ENCODE assay signal across 25 cellular contexts in genomic region chr13:108705031-108705430, GRCh38.
DNase-seq lines count a peak whose midpoint lies in the region; ATAC-seq, FAIRE-seq and TF ChIP-seq lines count a peak whose summit lies in the region.
"Had no signal": no experiment of that assay in that cellular context is flagged by ENCODE, and none has a peak within 500 bp of the region (broad histone marks: within the 10 kb centered on the region; RNA-seq: fewer than 3 reads in every experiment).

No MANE protein-coding gene starts in this region.

- no peaks in the 10 kb centered on the region for H4K20me1 ChIP-seq in PC-3 (ENCODE audit: low read length)

- H3K79me2 ChIP-seq in PC-3 (ENCODE audit: low read length) = no peaks in the 10 kb centered on the region

- no peak for ATAC-seq in PC-3
- ATAC-seq: GM12878 had no signal

- no peaks in the 10 kb centered on the region for H3K9me3 ChIP-seq in PC-3 (ENCODE audit: low read length)
- H3K9me3 ChIP-seq: BE2C had no signal

- no peaks in the 10 kb centered on the region for H3K36me3 Mint-ChIP-seq in Calu3 (ENCODE audit: insufficient read depth, unreplicated experiment)
- H3K36me3 Mint-ChIP-seq: CD14-positive monocyte had no signal

- peaks cover 18% of the 10 kb centered on the region for H3K4me1 Mint-ChIP-seq in Calu3 (ENCODE audit: low read depth, unreplicated experiment)
- H3K4me1 Mint-ChIP-seq: CD14-positive monocyte had no signal

- FAIRE-seq in HTR-8/SVneo (lab: Jason Lieb, UNC) = no peak
- FAIRE-seq: GM12878, H1 had no signal

- H3K4me2 ChIP-seq in PC-3 (ENCODE audit: low read length) = no peak overlapping the region

- H3K27me3 ChIP-seq in PC-3 (ENCODE audit: low read length) (peaks cover 5% of the 10 kb centered on the region; the same call in 1 of the 2 replicates), kidney epithelial cell (ENCODE audit: control insufficient read depth, insufficient read depth, low read length) (no peaks in the 10 kb centered on the region)

- peak; percentile 2 for DNase-seq in Calu3
- peak; percentile 16 for DNase-seq in PC-3
- DNase-seq in kidney epithelial cell (ENCODE audit: low read depth) = peak; percentile 7
- peak; percentile 4 for DNase-seq in renal cortical epithelial cell (ENCODE audit: low read depth)
- DNase-seq in HTR-8/SVneo (ENCODE audit: insufficient read length, low spot score) = no peak
- DNase-seq in stimulated activated naive CD4-positive, alpha-beta T cell (lab: John Stamatoyannopoulos, UW) = no peak
- DNase-seq in NCI-H2227 (lab: John Stamatoyannopoulos, UW; ENCODE audit: unreplicated experiment) = no peak
- DNase-seq: ACHN, BE2C, DMS79, EL, GDM1, HCEC 1CT, NCI-H1092, NCI-H1436, NCI-H187, NCI-H2107, NCI-H446 treated with DMSO at 0.1 percent for 48 hours, NCI-H526, NCI-H82, SHP77 had no signal

- H2AFZ ChIP-seq in PC-3 (ENCODE audit: low read length) = no peak overlapping the region

- H3F3A ChIP-seq in PC-3 (ENCODE audit: low read length, unreplicated experiment) = no peaks in the 10 kb centered on the region

- peak overlapping the region; percentile 75 for H3K27ac Mint-ChIP-seq in Calu3 (ENCODE audit: unreplicated experiment)
- H3K27ac Mint-ChIP-seq: CD14-positive monocyte had no signal

- no peaks in the 10 kb centered on the region for H3K9me3 Mint-ChIP-seq in Calu3 (ENCODE audit: low read depth, unreplicated experiment)

- POLR2A ChIA-PET in PC-3 (lab: Charles Lee; ENCODE audit: unreplicated experiment) = no interaction called here

- H3K4me1 ChIP-seq in PC-3 (ENCODE audit: insufficient read depth, low read length) = peaks cover 8% of the 10 kb centered on the region
- H3K4me1 ChIP-seq: BE2C had no signal

- BruUV-seq in Calu3 (replicated peaks; lab: Mats Ljungman, UMichigan) (no TSS peak), PC-3 (replicated peaks; lab: Mats Ljungman, UMichigan) (no TSS peak)

- no peak overlapping the region for H3K9ac ChIP-seq in PC-3 (ENCODE audit: low read length)

- intact Hi-C loops in Calu3 (cut with micrococcal nuclease; ENCODE audit: unreplicated experiment) = no loop called here
- intact Hi-C loops in PC-3 (cut with micrococcal nuclease) = no loop called here

- TF ChIP-seq CTCF in Calu3 (IDR thresholded peaks at IDR 0.05; ENCODE audit: unreplicated experiment) (no peak), PC-3 (conservative IDR thresholded peaks at IDR 0.05; ENCODE audit: low read depth, low read length) (no peak), kidney epithelial cell (IDR thresholded peaks at IDR 0.05; ENCODE audit: insufficient read depth, low read length, poor library complexity, severe bottlenecking) (no peak)

- H3K4me3 Mint-ChIP-seq in Calu3 (ENCODE audit: low read depth, unreplicated experiment) = no peak overlapping the region
- H3K4me3 Mint-ChIP-seq: CD14-positive monocyte had no signal

- H3K4me3 ChIP-seq in PC-3 (ENCODE audit: low read length) = no peak overlapping the region
- no peak overlapping the region for H3K4me3 ChIP-seq in kidney epithelial cell (ENCODE audit: low read depth, low read length)
- H3K4me3 ChIP-seq: GM12878 had no signal

- no peak overlapping the region for H3K27ac ChIP-seq in PC-3 (ENCODE audit: low read length)
- H3K27ac ChIP-seq: RWPE1 had no signal

- H3K9me2 ChIP-seq in PC-3 (replicated peaks; ENCODE audit: low read length) = no peaks in the 10 kb centered on the region

- H3K36me3 ChIP-seq in PC-3 (ENCODE audit: low read depth, low read length) (no peaks in the 10 kb centered on the region), kidney epithelial cell (ENCODE audit: control insufficient read depth, insufficient read depth, low read length) (no peaks in the 10 kb centered on the region)
- H3K36me3 ChIP-seq: BE2C had no signal

- CTCF ChIA-PET in Calu3 (lab: Charles Lee) (no interaction called here), PC-3 (lab: Charles Lee) (no interaction called here)

- no peaks in the 10 kb centered on the region for H3K27me3 Mint-ChIP-seq in Calu3 (ENCODE audit: unreplicated experiment)

Comparison
In these comparisons a context has a peak if more than half of its experiments do, and no peak if none do; other contexts are left out.
1. DNase-seq: peak in Calu3 (single experiment), PC-3 (single experiment), kidney epithelial cell (single experiment) and renal cortical epithelial cell (single experiment); none in HTR-8/SVneo (single experiment), stimulated activated naive CD4-positive, alpha-beta T cell (0 of 6) and NCI-H2227 (single experiment).